In genomic region chr5:1130218-1130946, GRCh38 we compare ENCODE assay signal across 9 cellular contexts. TPM values are rescaled to one million over a fixed set of nuclear protein-coding genes. Genes with fewer than 3 reads are reported as not detected.
DNase-seq lines count a peak whose midpoint lies in the region; ATAC-seq and TF ChIP-seq lines count a peak whose summit lies in the region.
"Had no signal": no experiment of that assay in that cellular context is flagged by ENCODE, and none has a peak within 500 bp of the region (broad histone marks: within the 10 kb centered on the region; RNA-seq: fewer than 3 reads in every experiment).

No MANE protein-coding gene starts in this region.

- ATAC-seq in upper lobe of right lung: peak; percentile 78
- ATAC-seq: effector memory CD8-positive, alpha-beta T cell had no signal

- no peak overlapping the region for H3K9ac ChIP-seq in neural progenitor cell

- H3K79me2 ChIP-seq in hepatocyte: no peaks in the 10 kb centered on the region
- H3K79me2 ChIP-seq in neural progenitor cell (ENCODE audit: low read depth): no peaks in the 10 kb centered on the region

- CTCF ChIA-PET in activated CD4-positive, alpha-beta T cell treated with anti-CD3 and anti-CD28 coated beads, Interleukin-2, amount 10 ng/mL, durations not matched to agents 7 days and 5 days (lab: Charles Lee): interaction anchor here (0.6 to 0.8 kb wide), 2 partner anchors 15 to 1040 kb away, joined by 3 to 4 read pairs; no protein-coding TSS in a partner anchor

- no peaks in the 10 kb centered on the region for H3F3A ChIP-seq in neural progenitor cell (ENCODE audit: low read depth)

- intact Hi-C loops in upper lobe of right lung (cut with DNase I): loop anchor here (10.0 kb wide), 1 partner anchor 126 kb away; the partner anchor contains the start of gene NKD2

- 83% methylated on average over 22 of the region's 26 CpGs for WGBS in hepatocyte (ENCODE audit: low lambda C conversion rate, missing lambda C conversion rate)

- H4K20me1 ChIP-seq in hepatocyte (ENCODE audit: insufficient read depth, poor library complexity, severe bottlenecking) (no peaks in the 10 kb centered on the region), neural progenitor cell (ENCODE audit: low read depth) (no peaks in the 10 kb centered on the region)

- POLR2A ChIA-PET in activated CD4-positive, alpha-beta T cell treated with anti-CD3 and anti-CD28 coated beads, Interleukin-2, amount 10 ng/mL, durations not matched to agents 7 days and 5 days (lab: Charles Lee): no interaction called here

- no peak overlapping the region for H3K4me3 Mint-ChIP-seq in activated CD4-positive, alpha-beta T cell treated with anti-CD3 and anti-CD28 coated beads, Interleukin-2, amount 10 ng/mL, durations not matched to agents 7 days and 5 days
- no peak overlapping the region for H3K4me3 Mint-ChIP-seq in neural progenitor cell
- H3K4me3 Mint-ChIP-seq in T-helper 2 cell treated with Interferon-gamma antibody and Interleukin-4, amounts not matched to agents 5 μg/mL and 100 μg/mL, for 36 hours: no peak overlapping the region
- H3K4me3 Mint-ChIP-seq: effector memory CD8-positive, alpha-beta T cell had no signal

- H3K27ac ChIP-seq in hepatocyte (peak overlapping the region; percentile 68), upper lobe of right lung (peak overlapping the region; percentile 17), neural progenitor cell (no peak overlapping the region)

- H3K36me3 Mint-ChIP-seq in activated CD4-positive, alpha-beta T cell treated with anti-CD3 and anti-CD28 coated beads, Interleukin-2, amount 10 ng/mL, durations not matched to agents 7 days and 5 days (ENCODE audit: low read depth): no peaks in the 10 kb centered on the region
- no peaks in the 10 kb centered on the region for H3K36me3 Mint-ChIP-seq in neural progenitor cell
- no peaks in the 10 kb centered on the region for H3K36me3 Mint-ChIP-seq in T-helper 2 cell treated with Interferon-gamma antibody and Interleukin-4, amounts not matched to agents 5 μg/mL and 100 μg/mL, for 36 hours (ENCODE audit: low read depth)

- peak overlapping the region; percentile 36 for H3K27ac Mint-ChIP-seq in activated CD4-positive, alpha-beta T cell treated with anti-CD3 and anti-CD28 coated beads, Interleukin-2, amount 10 ng/mL, durations not matched to agents 7 days and 5 days
- no peak overlapping the region for H3K27ac Mint-ChIP-seq in neural progenitor cell
- no peak overlapping the region for H3K27ac Mint-ChIP-seq in T-helper 2 cell treated with Interferon-gamma antibody and Interleukin-4, amounts not matched to agents 5 μg/mL and 100 μg/mL, for 36 hours
- H3K27ac Mint-ChIP-seq: effector memory CD8-positive, alpha-beta T cell had no signal

- H3K4me1 ChIP-seq in hepatocyte (ENCODE audit: insufficient read depth) (peaks cover 15% of the 10 kb centered on the region), upper lobe of right lung (peaks cover 23% of the 10 kb centered on the region), neural progenitor cell (peaks cover 6% of the 10 kb centered on the region)

- H3K4me1 Mint-ChIP-seq in activated CD4-positive, alpha-beta T cell treated with anti-CD3 and anti-CD28 coated beads, Interleukin-2, amount 10 ng/mL, durations not matched to agents 7 days and 5 days: peaks cover 2% of the 10 kb centered on the region
- H3K4me1 Mint-ChIP-seq in neural progenitor cell: peaks cover 10% of the 10 kb centered on the region
- H3K4me1 Mint-ChIP-seq in T-helper 2 cell treated with Interferon-gamma antibody and Interleukin-4, amounts not matched to agents 5 μg/mL and 100 μg/mL, for 36 hours (ENCODE audit: low read depth): no peaks in the 10 kb centered on the region

- H3K9me2 ChIP-seq in hepatocyte (replicated peaks; ENCODE audit: insufficient read depth): no peaks in the 10 kb centered on the region

- H3K27me3 ChIP-seq in hepatocyte: no peaks in the 10 kb centered on the region
- no peaks in the 10 kb centered on the region for H3K27me3 ChIP-seq in upper lobe of right lung
- H3K27me3 ChIP-seq in neural progenitor cell: no peaks in the 10 kb centered on the region

- H3K9me3 Mint-ChIP-seq in activated CD4-positive, alpha-beta T cell treated with anti-CD3 and anti-CD28 coated beads, Interleukin-2, amount 10 ng/mL, durations not matched to agents 7 days and 5 days: no peaks in the 10 kb centered on the region
- no peaks in the 10 kb centered on the region for H3K9me3 Mint-ChIP-seq in neural progenitor cell
- H3K9me3 Mint-ChIP-seq in T-helper 2 cell treated with Interferon-gamma antibody and Interleukin-4, amounts not matched to agents 5 μg/mL and 100 μg/mL, for 36 hours: no peaks in the 10 kb centered on the region
- H3K9me3 Mint-ChIP-seq: effector memory CD8-positive, alpha-beta T cell had no signal

- H3K9me3 ChIP-seq in hepatocyte (ENCODE audit: low read depth) (no peaks in the 10 kb centered on the region), upper lobe of right lung (no peaks in the 10 kb centered on the region), neural progenitor cell (ENCODE audit: low read depth) (no peaks in the 10 kb centered on the region)

- H3K36me3 ChIP-seq in hepatocyte (replicated peaks; ENCODE audit: insufficient read depth, low read depth): no peaks in the 10 kb centered on the region
- H3K36me3 ChIP-seq in upper lobe of right lung: no peaks in the 10 kb centered on the region
- no peaks in the 10 kb centered on the region for H3K36me3 ChIP-seq in neural progenitor cell

- TF ChIP-seq CTCF in hepatocyte (IDR thresholded peaks at IDR 0.05; ENCODE audit: poor library complexity) (no peak), upper lobe of right lung (IDR thresholded peaks at IDR 0.05) (no peak), neural progenitor cell (IDR thresholded peaks at IDR 0.05) (no peak), GM13977 (IDR thresholded peaks at IDR 0.05; ENCODE audit: extremely low read depth, insufficient read depth, missing control alignments) (no peak)

- H3K4me3 ChIP-seq in hepatocyte (no peak overlapping the region), upper lobe of right lung (no peak overlapping the region), neural progenitor cell (no peak overlapping the region)

- H2AFZ ChIP-seq in hepatocyte (no peak overlapping the region), neural progenitor cell (replicated peaks) (no peak overlapping the region)

- H3K27me3 Mint-ChIP-seq in activated CD4-positive, alpha-beta T cell treated with anti-CD3 and anti-CD28 coated beads, Interleukin-2, amount 10 ng/mL, durations not matched to agents 7 days and 5 days: peaks cover 6% of the 10 kb centered on the region
- no peaks in the 10 kb centered on the region for H3K27me3 Mint-ChIP-seq in neural progenitor cell (ENCODE audit: insufficient read depth, low read depth)
- H3K27me3 Mint-ChIP-seq in T-helper 2 cell treated with Interferon-gamma antibody and Interleukin-4, amounts not matched to agents 5 μg/mL and 100 μg/mL, for 36 hours (ENCODE audit: low read depth): peaks cover 8% of the 10 kb centered on the region

- H3K4me2 ChIP-seq in hepatocyte: peak overlapping the region; percentile 37
- H3K4me2 ChIP-seq in neural progenitor cell: no peak overlapping the region

- in situ Hi-C loops in GM13977 (cut with MboI; ENCODE audit: low pct_unique_long_range_greater_than_20kb, low sequenced_read_pairs, unreplicated experiment): no loop called here

- DNase-seq in activated CD4-positive, alpha-beta T cell treated with anti-CD3 and anti-CD28 coated beads, Interleukin-2, amount 10 ng/mL, durations not matched to agents 7 days and 5 days: no peak
- DNase-seq in activated CD4-positive, alpha-beta T cell treated with anti-CD3 and anti-CD28 coated beads for 48 hours: no peak
- DNase-seq in NCI-H345 treated with DMSO at 0.1 percent for 48 hours (lab: John Stamatoyannopoulos, UW; ENCODE audit: unreplicated experiment) (peak; percentile 81), hepatocyte (ENCODE audit: low spot score) (peak; percentile 73), upper lobe of right lung (peak; percentile 78), neural progenitor cell (ENCODE audit: low spot score) (no peak), GM13977 (ENCODE audit: low spot score) (no peak)
- no peak for DNase-seq in T-helper 2 cell treated with Interferon-gamma antibody and Interleukin-4, amounts not matched to agents 5 μg/mL and 100 μg/mL, for 36 hours (ENCODE audit: low spot score)
- DNase-seq: effector memory CD8-positive, alpha-beta T cell had no signal

RNA-seq across cellular contexts. Expression of gene SLC12A7, which starts 18.5 kb away (rescaled TPM):
- 100 to 1,000 TPM; 102 to 120 TPM for total RNA-seq in activated CD4-positive, alpha-beta T cell treated with anti-CD3 and anti-CD28 coated beads, Interleukin-2, amount 10 ng/mL, durations not matched to agents 7 days and 5 days
- total RNA-seq in hepatocyte (19.7 and 30.2 TPM in 2 replicates), upper lobe of right lung (49.6 TPM), neural progenitor cell (ENCODE audit: low replicate concordance) (7.5 and 27.3 TPM in 2 replicates)
- polyA plus RNA-seq in hepatocyte: 31.3 and 34.3 TPM in 2 replicates

Comparison
In these comparisons a context has a peak if more than half of its experiments do, and no peak if none do; other contexts are left out.
1. DNase-seq: peak in NCI-H345 treated with DMSO at 0.1 percent for 48 hours (single experiment), hepatocyte (single experiment) and upper lobe of right lung (single experiment); none in activated CD4-positive, alpha-beta T cell treated with anti-CD3 and anti-CD28 coated beads, Interleukin-2, amount 10 ng/mL, durations not matched to agents 7 days and 5 days (single experiment), activated CD4-positive, alpha-beta T cell treated with anti-CD3 and anti-CD28 coated beads for 48 hours (single experiment), neural progenitor cell (single experiment), T-helper 2 cell treated with Interferon-gamma antibody and Interleukin-4, amounts not matched to agents 5 μg/mL and 100 μg/mL, for 36 hours (single experiment) and GM13977 (single experiment).